18 cellular contexts compared by ENCODE assay signal in genomic region chr3:30180305-30181275, GRCh38.
DNase-seq lines count a peak whose midpoint lies in the region; ATAC-seq and TF ChIP-seq lines count a peak whose summit lies in the region.
"Had no signal": no experiment of that assay in that cellular context is flagged by ENCODE, and none has a peak within 500 bp of the region (broad histone marks: within the 10 kb centered on the region; RNA-seq: fewer than 3 reads in every experiment).

No MANE protein-coding gene starts in this region.

- DNase-seq in right cardiac atrium (no peak), left cardiac atrium (no peak), SK-N-DZ (ENCODE audit: low spot score) (peak; percentile 51), fibroblast of the aortic adventitia (ENCODE audit: low read depth) (peak; percentile 78), NCI-H187 (lab: John Stamatoyannopoulos, UW) (no peak), T-cell (no peak), NK-92 (lab: John Stamatoyannopoulos, UW; ENCODE audit: unreplicated experiment) (no peak)
- no peak for DNase-seq in activated naive CD4-positive, alpha-beta T cell treated with anti-CD3 and anti-CD28 coated beads, Interleukin-2, amount 50 U/mL, for 16 hours
- DNase-seq: activated CD8-positive, alpha-beta T cell treated with anti-CD3 and anti-CD28 coated beads for 36 hours; COR-L47; heart left ventricle; islet precursor cell; NCI-H1092; NK-92 treated with Interleukin-12 subunit alpha and Interleukin-12 subunit beta, amount 100 ng/mL, for 24 hours; pancreas had no signal

- WGBS in right cardiac atrium, result 68% methylated on average over 5 of the region's 5 CpGs

- H3K4me1 ChIP-seq in right cardiac atrium (ENCODE audit: control insufficient read depth, insufficient read depth, low read length), result no peaks in the 10 kb centered on the region
- H3K4me1 ChIP-seq: pancreas had no signal

- no peak overlapping the region for H3K27ac Mint-ChIP-seq in T-cell
- H3K27ac Mint-ChIP-seq: activated CD8-positive, alpha-beta T cell treated with anti-CD3 and anti-CD28 coated beads for 36 hours; stimulated activated naive CD8-positive, alpha-beta T cell treated with anti-CD3 and anti-CD28 coated beads, Interleukin-15, Interleukin-2, amounts not matched to agents 100 ng/mL and 50 ng/mL, for 24 hours had no signal

- no peaks in the 10 kb centered on the region for H3K27me3 ChIP-seq in right cardiac atrium (ENCODE audit: control insufficient read depth, insufficient read depth)
- H3K27me3 ChIP-seq: heart left ventricle, pancreas had no signal

- no peaks in the 10 kb centered on the region for H3K9me3 ChIP-seq in right cardiac atrium (ENCODE audit: control insufficient read depth, low read length)
- H3K9me3 ChIP-seq: heart left ventricle, pancreas had no signal

- intact Hi-C loops in right cardiac atrium (cut with DNase I) (no loop called here), left cardiac atrium (cut with DNase I) (loop anchor here in 1 of 2 donors (10.0 kb wide), 1 partner anchor 46 kb away; no protein-coding TSS in a partner anchor)

- peaks cover 2 to 4% of the 10 kb centered on the region in 2 donors for H3K27me3 Mint-ChIP-seq in T-cell

- ATAC-seq in right cardiac atrium (peak; percentile 38 to 51), left cardiac atrium (no peak), T-cell (replicated peaks in 1 of 4) (no peak)
- ATAC-seq: activated CD8-positive, alpha-beta T cell treated with anti-CD3 and anti-CD28 coated beads for 36 hours; HCT116; pancreas had no signal

- CTCF ChIA-PET in T-cell (lab: Charles Lee), result interaction anchor here in 1 of 2 donors (1.7 kb wide), 1 partner anchor 18 kb away, joined by 10 read pairs; no protein-coding TSS in a partner anchor

- no peak for TF ChIP-seq CTCF in fibroblast of the aortic adventitia (IDR thresholded peaks at IDR 0.05; ENCODE audit: insufficient read depth, low read length)

- no peak overlapping the region for H3K4me3 Mint-ChIP-seq in T-cell
- H3K4me3 Mint-ChIP-seq: activated CD8-positive, alpha-beta T cell treated with anti-CD3 and anti-CD28 coated beads for 36 hours; stimulated activated naive CD8-positive, alpha-beta T cell treated with anti-CD3 and anti-CD28 coated beads, Interleukin-15, Interleukin-2, amounts not matched to agents 100 ng/mL and 50 ng/mL, for 24 hours had no signal

- H3K9me3 Mint-ChIP-seq in T-cell, result no peaks in the 10 kb centered on the region
- H3K9me3 Mint-ChIP-seq: activated CD8-positive, alpha-beta T cell treated with anti-CD3 and anti-CD28 coated beads for 36 hours; stimulated activated naive CD8-positive, alpha-beta T cell treated with anti-CD3 and anti-CD28 coated beads, Interleukin-15, Interleukin-2, amounts not matched to agents 100 ng/mL and 50 ng/mL, for 24 hours had no signal

- no peaks in the 10 kb centered on the region for H3K36me3 Mint-ChIP-seq in T-cell

- H3K27ac ChIP-seq in right cardiac atrium (ENCODE audit: low read length), result no peak overlapping the region
- H3K27ac ChIP-seq: heart left ventricle, pancreas, SK-N-MC had no signal

- H3K4me3 ChIP-seq in right cardiac atrium (ENCODE audit: low read length) (no peak overlapping the region), fibroblast of the aortic adventitia (ENCODE audit: low read depth, low read length) (no peak overlapping the region)
- H3K4me3 ChIP-seq: heart left ventricle, pancreas, SK-N-MC had no signal

- no peaks in the 10 kb centered on the region for H3K4me1 Mint-ChIP-seq in T-cell

- POLR2A ChIA-PET in T-cell (lab: Charles Lee), result no interaction called here

Comparison
In these comparisons a context has a peak if more than half of its experiments do, and no peak if none do; other contexts are left out.
1. ATAC-seq: peak in right cardiac atrium (2 of 2); none in left cardiac atrium (0 of 2) and T-cell (0 of 4).
2. DNase-seq: peak in SK-N-DZ (single experiment) and fibroblast of the aortic adventitia (single experiment); none in right cardiac atrium (0 of 3), left cardiac atrium (single experiment), NCI-H187 (0 of 2), activated naive CD4-positive, alpha-beta T cell treated with anti-CD3 and anti-CD28 coated beads, Interleukin-2, amount 50 U/mL, for 16 hours (single experiment), T-cell (0 of 34) and NK-92 (single experiment).